1 cellular context compared by ENCODE assay signal in the genomic region with DNA sequence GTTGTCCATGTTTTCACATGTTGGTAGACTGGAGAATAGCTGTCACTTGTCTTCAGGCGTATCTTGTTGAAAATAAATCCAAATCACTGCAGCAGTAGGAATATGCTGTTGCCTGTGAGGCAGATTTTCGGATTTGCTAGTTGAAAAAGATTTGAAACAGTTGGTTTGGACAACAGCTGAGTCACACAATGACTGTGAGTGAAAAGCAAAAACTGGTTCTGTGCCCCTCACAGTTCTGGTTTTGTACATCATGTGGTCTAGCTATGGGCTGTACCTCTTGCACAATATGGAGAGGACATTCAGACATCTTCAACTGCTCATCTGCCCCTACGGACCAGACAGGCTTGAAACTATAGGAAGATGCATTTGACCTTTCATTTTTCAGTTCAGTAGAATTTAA.
TF ChIP-seq lines count a peak whose summit lies in the region.

No MANE protein-coding gene starts in this region.

TF ChIP-seq in K562, 482 proteins besides CTCF, POLR2A, EP300 and RAD21 (continues in another document):
- 0 out of 2 replicates have a peak, but pooled peaks have one; percentile 13 for TF ChIP-seq JUND (IDR thresholded peaks at IDR 0.05; ENCODE audit: borderline replicate concordance, low read depth, low read length)
- TF ChIP-seq JUND (tag; IDR thresholded peaks at IDR 0.05; ENCODE audit: borderline replicate concordance, low read depth, low read length): 0 out of 3 replicates have a peak, but pooled peaks have one; percentile 8
- TF ChIP-seq, protein P1, sequence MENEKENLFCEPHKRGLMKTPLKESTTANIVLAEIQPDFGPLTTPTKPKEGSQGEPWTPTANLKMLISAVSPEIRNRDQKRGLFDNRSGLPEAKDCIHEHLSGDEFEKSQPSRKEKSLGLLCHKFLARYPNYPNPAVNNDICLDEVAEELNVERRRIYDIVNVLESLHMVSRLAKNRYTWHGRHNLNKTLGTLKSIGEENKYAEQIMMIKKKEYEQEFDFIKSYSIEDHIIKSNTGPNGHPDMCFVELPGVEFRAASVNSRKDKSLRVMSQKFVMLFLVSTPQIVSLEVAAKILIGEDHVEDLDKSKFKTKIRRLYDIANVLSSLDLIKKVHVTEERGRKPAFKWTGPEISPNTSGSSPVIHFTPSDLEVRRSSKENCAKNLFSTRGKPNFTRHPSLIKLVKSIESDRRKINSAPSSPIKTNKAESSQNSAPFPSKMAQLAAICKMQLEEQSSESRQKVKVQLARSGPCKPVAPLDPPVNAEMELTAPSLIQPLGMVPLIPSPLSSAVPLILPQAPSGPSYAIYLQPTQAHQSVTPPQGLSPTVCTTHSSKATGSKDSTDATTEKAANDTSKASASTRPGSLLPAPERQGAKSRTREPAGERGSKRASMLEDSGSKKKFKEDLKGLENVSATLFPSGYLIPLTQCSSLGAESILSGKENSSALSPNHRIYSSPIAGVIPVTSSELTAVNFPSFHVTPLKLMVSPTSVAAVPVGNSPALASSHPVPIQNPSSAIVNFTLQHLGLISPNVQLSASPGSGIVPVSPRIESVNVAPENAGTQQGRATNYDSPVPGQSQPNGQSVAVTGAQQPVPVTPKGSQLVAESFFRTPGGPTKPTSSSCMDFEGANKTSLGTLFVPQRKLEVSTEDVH (IDR thresholded peaks at IDR 0.05; ENCODE audit: low read depth, partially characterized antibody): no peak
- TF ChIP-seq SP2 (IDR thresholded peaks at IDR 0.05; ENCODE audit: extremely low read depth, low read depth, low read length, poor library complexity, severe bottlenecking): no peak
- no peak for TF ChIP-seq ZNF583 (CRISPR knock-in tag; IDR thresholded peaks at IDR 0.05)
- TF ChIP-seq ZNF263 (CRISPR knock-in tag; IDR thresholded peaks at IDR 0.05; ENCODE audit: borderline replicate concordance): 0 out of 2 replicates have a peak, but pooled peaks have one; percentile 38
- TF ChIP-seq GTF3C2 (IDR thresholded peaks at IDR 0.05; ENCODE audit: borderline replicate concordance, extremely low read depth, insufficient read length): no peak
- TF ChIP-seq TAF1 (IDR thresholded peaks at IDR 0.05; ENCODE audit: control insufficient read depth, extremely low read depth, insufficient read depth, low read length, severe bottlenecking): peak; percentile 24
- TF ChIP-seq ZNF444 (CRISPR knock-in tag; IDR thresholded peaks at IDR 0.05): no peak
- TF ChIP-seq NCOA2 (IDR thresholded peaks at IDR 0.05; ENCODE audit: partially characterized antibody in 2 of 2): no peak
- TF ChIP-seq CBX5 (IDR thresholded peaks at IDR 0.05; ENCODE audit: borderline replicate concordance, low read depth): no peak
- no peak for TF ChIP-seq CBX2 (IDR thresholded peaks at IDR 0.05; ENCODE audit: insufficient read depth, low read length, poor library complexity, severe bottlenecking)
- peak; percentile 61 to 74; a peak in 3 of 4 replicates for TF ChIP-seq RCOR1 (IDR thresholded peaks at IDR 0.05; ENCODE audit: borderline replicate concordance in 1 of 2, low read depth in 2 of 2, low read length in 2 of 2)
- peak; percentile 56; the same call in 1 of the 2 replicates for TF ChIP-seq BACH1 (tag; IDR thresholded peaks at IDR 0.05)
- TF ChIP-seq ZNF785 (CRISPR knock-in tag; IDR thresholded peaks at IDR 0.05): peak; percentile 13; the same call in 1 of the 2 replicates
- no peak for TF ChIP-seq MIER1 (IDR thresholded peaks at IDR 0.05; ENCODE audit: low read depth)
- no peak for TF ChIP-seq MEF2D (tag; conservative IDR thresholded peaks at IDR 0.05; ENCODE audit: low read depth)
- TF ChIP-seq ZNF584 (CRISPR knock-in tag; IDR thresholded peaks at IDR 0.05; ENCODE audit: low read depth): no peak
- no peak for TF ChIP-seq PTBP1 (IDR thresholded peaks at IDR 0.05; ENCODE audit: low read depth, low read length)
- TF ChIP-seq TAF15 (IDR thresholded peaks at IDR 0.05; ENCODE audit: low read depth, low read length): no peak
- peak; percentile 84 for TF ChIP-seq CEBPG (CRISPR knock-in tag; IDR thresholded peaks at IDR 0.05)
- peak; percentile 69 to 92 for TF ChIP-seq CEBPG (tag; conservative IDR thresholded peaks at IDR 0.05 in 1 of 2, IDR thresholded peaks at IDR 0.05 in 1 of 2)
- TF ChIP-seq CEBPB (tag; IDR thresholded peaks at IDR 0.05): peak; percentile 94
- TF ChIP-seq, protein P2, sequence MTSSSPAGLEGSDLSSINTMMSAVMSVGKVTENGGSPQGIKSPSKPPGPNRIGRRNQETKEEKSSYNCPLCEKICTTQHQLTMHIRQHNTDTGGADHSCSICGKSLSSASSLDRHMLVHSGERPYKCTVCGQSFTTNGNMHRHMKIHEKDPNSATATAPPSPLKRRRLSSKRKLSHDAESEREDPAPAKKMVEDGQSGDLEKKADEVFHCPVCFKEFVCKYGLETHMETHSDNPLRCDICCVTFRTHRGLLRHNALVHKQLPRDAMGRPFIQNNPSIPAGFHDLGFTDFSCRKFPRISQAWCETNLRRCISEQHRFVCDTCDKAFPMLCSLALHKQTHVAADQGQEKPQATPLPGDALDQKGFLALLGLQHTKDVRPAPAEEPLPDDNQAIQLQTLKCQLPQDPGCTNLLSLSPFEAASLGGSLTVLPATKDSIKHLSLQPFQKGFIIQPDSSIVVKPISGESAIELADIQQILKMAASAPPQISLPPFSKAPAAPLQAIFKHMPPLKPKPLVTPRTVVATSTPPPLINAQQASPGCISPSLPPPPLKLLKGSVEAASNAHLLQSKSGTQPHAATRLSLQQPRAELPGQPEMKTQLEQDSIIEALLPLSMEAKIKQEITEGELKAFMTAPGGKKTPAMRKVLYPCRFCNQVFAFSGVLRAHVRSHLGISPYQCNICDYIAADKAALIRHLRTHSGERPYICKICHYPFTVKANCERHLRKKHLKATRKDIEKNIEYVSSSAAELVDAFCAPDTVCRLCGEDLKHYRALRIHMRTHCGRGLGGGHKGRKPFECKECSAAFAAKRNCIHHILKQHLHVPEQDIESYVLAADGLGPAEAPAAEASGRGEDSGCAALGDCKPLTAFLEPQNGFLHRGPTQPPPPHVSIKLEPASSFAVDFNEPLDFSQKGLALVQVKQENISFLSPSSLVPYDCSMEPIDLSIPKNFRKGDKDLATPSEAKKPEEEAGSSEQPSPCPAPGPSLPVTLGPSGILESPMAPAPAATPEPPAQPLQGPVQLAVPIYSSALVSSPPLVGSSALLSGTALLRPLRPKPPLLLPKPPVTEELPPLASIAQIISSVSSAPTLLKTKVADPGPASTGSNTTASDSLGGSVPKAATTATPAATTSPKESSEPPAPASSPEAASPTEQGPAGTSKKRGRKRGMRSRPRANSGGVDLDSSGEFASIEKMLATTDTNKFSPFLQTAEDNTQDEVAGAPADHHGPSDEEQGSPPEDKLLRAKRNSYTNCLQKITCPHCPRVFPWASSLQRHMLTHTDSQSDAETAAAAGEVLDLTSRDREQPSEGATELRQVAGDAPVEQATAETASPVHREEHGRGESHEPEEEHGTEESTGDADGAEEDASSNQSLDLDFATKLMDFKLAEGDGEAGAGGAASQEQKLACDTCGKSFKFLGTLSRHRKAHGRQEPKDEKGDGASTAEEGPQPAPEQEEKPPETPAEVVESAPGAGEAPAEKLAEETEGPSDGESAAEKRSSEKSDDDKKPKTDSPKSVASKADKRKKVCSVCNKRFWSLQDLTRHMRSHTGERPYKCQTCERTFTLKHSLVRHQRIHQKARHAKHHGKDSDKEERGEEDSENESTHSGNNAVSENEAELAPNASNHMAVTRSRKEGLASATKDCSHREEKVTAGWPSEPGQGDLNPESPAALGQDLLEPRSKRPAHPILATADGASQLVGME (CRISPR knock-in tag; IDR thresholded peaks at IDR 0.05): no peak
- TF ChIP-seq C11orf30 (IDR thresholded peaks at IDR 0.05; ENCODE audit: low read depth): no peak
- 0 out of 2 replicates have a peak, but pooled peaks have one; percentile 29 for TF ChIP-seq DPF2 (IDR thresholded peaks at IDR 0.05)
- no peak for TF ChIP-seq CHD7 (IDR thresholded peaks at IDR 0.05; ENCODE audit: low read depth, low read length)
- no peak for TF ChIP-seq SUPT5H (IDR thresholded peaks at IDR 0.05)
- peak in 1 of 2 experiments; percentile 77; a peak in 1 of 4 replicates for TF ChIP-seq SIN3A (IDR thresholded peaks at IDR 0.05; ENCODE audit: borderline replicate concordance in 2 of 2, control insufficient read depth in 1 of 2, low read depth in 2 of 2, low read length in 2 of 2)
- TF ChIP-seq CBFB (CRISPR knock-in tag; IDR thresholded peaks at IDR 0.05): no peak
